In genomic region chr14:75050852-75051555, GRCh38 we compare ENCODE assay signal across 8 cellular contexts. TPM values are rescaled to one million over a fixed set of nuclear protein-coding genes. Genes with fewer than 3 reads are reported as not detected.
DNase-seq lines count a peak whose midpoint lies in the region; ATAC-seq, FAIRE-seq and TF ChIP-seq lines count a peak whose summit lies in the region.

Gene MLH3 (minus strand): TSS chr14:75051467. CDS start chr14:75049655, 1,812 bp downstream.

- H3K27me3 Mint-ChIP-seq in activated B cell treated with CpG ODN at 0.5 μM for 24 hours: no peaks in the 10 kb centered on the region

- DNase-seq in NCI-H2196 treated with DMSO at 0.1 percent for 48 hours (lab: John Stamatoyannopoulos, UW; ENCODE audit: unreplicated experiment): peak; percentile 96
- DNase-seq in activated B cell treated with CpG ODN at 0.5 μM for 24 hours: peak; percentile 75
- DNase-seq in bronchial epithelial cell (ENCODE audit: low read depth): peak; percentile 62
- DNase-seq in iPS-NIHi7 (ENCODE audit: extremely low spot score): peak; percentile 97
- DNase-seq in smooth muscle cell (lab: John Stamatoyannopoulos, UW; ENCODE audit: unreplicated experiment): peak; percentile 41
- no peak for DNase-seq in HEK293T (ENCODE audit: extremely low spot score)

- H3K4me2 ChIP-seq in smooth muscle cell: peak within 1 kb of the TSS; percentile 89

- CTCF ChIA-PET in activated B cell treated with CpG ODN at 0.5 μM for 24 hours (lab: Charles Lee) (interaction anchor here (0.6 kb wide), 1 partner anchor 37 kb away, joined by 3 read pairs; no protein-coding TSS in a partner anchor), HEK293T (lab: Yijun Ruan, JAX) (interaction anchor here (0.6 kb wide), 1 partner anchor 293 kb away, joined by 8 read pairs; no protein-coding TSS in a partner anchor)

- H3K36me3 Mint-ChIP-seq in activated B cell treated with CpG ODN at 0.5 μM for 24 hours (ENCODE audit: low read depth): peaks cover 7% of the 10 kb centered on the region

- WGBS in smooth muscle cell (ENCODE audit: low lambda C conversion rate): 2% methylated on average over 57 of the region's 59 CpGs

- H3K27me3 ChIP-seq in bronchial epithelial cell (ENCODE audit: control insufficient read depth, insufficient read depth, low read length): no peaks in the 10 kb centered on the region
- H3K27me3 ChIP-seq in smooth muscle cell (ENCODE audit: low read depth): no peaks in the 10 kb centered on the region

- POLR2A ChIA-PET in activated B cell treated with CpG ODN at 0.5 μM for 24 hours (lab: Charles Lee) (interaction anchor here (0.5 to 1.5 kb wide), 3 partner anchors 13 to 111 kb away, joined by 3 to 6 read pairs (median 3); partner anchors contain the start of gene ACYP1), HEK293T (lab: Yijun Ruan, JAX) (interaction anchor here (3.7 kb wide), 1 partner anchor 13 kb away, joined by 14 read pairs; the partner anchor contains the start of gene ACYP1)

- peaks cover 19% of the 10 kb centered on the region for H3K4me1 Mint-ChIP-seq in activated B cell treated with CpG ODN at 0.5 μM for 24 hours

- no peak for FAIRE-seq in bronchial epithelial cell (lab: Jason Lieb, UNC)

- H3K4me1 ChIP-seq in smooth muscle cell (ENCODE audit: low read depth): peaks cover 4% of the 10 kb centered on the region

- intact Hi-C loops in activated B cell treated with CpG ODN at 0.5 μM for 24 hours (cut with micrococcal nuclease): loop anchor here (2.0 kb wide), 2 partner anchors 18 to 48 kb away; partner anchors contain the start of genes EIF2B2 and ZC2HC1C

- H3K36me3 ChIP-seq in bronchial epithelial cell (ENCODE audit: control insufficient read depth, insufficient read depth, low read length) (no peaks in the 10 kb centered on the region), smooth muscle cell (ENCODE audit: low read depth) (no peaks in the 10 kb centered on the region)

- H3K27ac ChIP-seq in smooth muscle cell (ENCODE audit: low read depth): peak within 1 kb of the TSS; percentile 41

- peak within 1 kb of the TSS; percentile 79 for H3K9ac ChIP-seq in smooth muscle cell (ENCODE audit: low read depth)

- H3K4me3 Mint-ChIP-seq in activated B cell treated with CpG ODN at 0.5 μM for 24 hours: peak within 1 kb of the TSS; percentile 92

- H3K79me2 ChIP-seq in smooth muscle cell (ENCODE audit: low read depth): peaks cover 23% of the 10 kb centered on the region

- ATAC-seq in GM18511 (IDR thresholded peaks at IDR 0.05; ENCODE audit: unreplicated experiment) (peak; percentile 63), HG03103 (IDR thresholded peaks at IDR 0.05; ENCODE audit: low read depth, unreplicated experiment) (peak; percentile 70), activated B cell treated with CpG ODN at 0.5 μM for 24 hours (ENCODE audit: low read depth) (peak; percentile 80)

- H3K9me3 Mint-ChIP-seq in activated B cell treated with CpG ODN at 0.5 μM for 24 hours: no peaks in the 10 kb centered on the region

- peak within 1 kb of the TSS; percentile 89 for H2AFZ ChIP-seq in smooth muscle cell (ENCODE audit: low read depth)

- H3K4me3 ChIP-seq in bronchial epithelial cell (ENCODE audit: low read depth, low read length): peak within 1 kb of the TSS; percentile 41
- peak within 1 kb of the TSS; percentile 72 for H3K4me3 ChIP-seq in smooth muscle cell

- no peaks in the 10 kb centered on the region for H3K9me3 ChIP-seq in smooth muscle cell (replicated peaks; ENCODE audit: low read depth)

- H4K20me1 ChIP-seq in smooth muscle cell (ENCODE audit: low read depth): no peaks in the 10 kb centered on the region

- no peaks in the 10 kb centered on the region for H3F3A ChIP-seq in smooth muscle cell (ENCODE audit: low read depth)

- no peak for TF ChIP-seq CTCF in activated B cell treated with CpG ODN at 0.5 μM for 24 hours (IDR thresholded peaks at IDR 0.05)
- TF ChIP-seq CTCF in bronchial epithelial cell (IDR thresholded peaks at IDR 0.05; ENCODE audit: insufficient read depth, low read length, severe bottlenecking): no peak
- no peak for TF ChIP-seq CTCF in smooth muscle cell (IDR thresholded peaks at IDR 0.05; ENCODE audit: borderline replicate concordance, insufficient read depth, poor library complexity, severe bottlenecking)

- H3K27ac Mint-ChIP-seq in activated B cell treated with CpG ODN at 0.5 μM for 24 hours: peak within 1 kb of the TSS; percentile 83

TF ChIP-seq in HEK293T, 16 proteins besides CTCF, POLR2A, EP300 and RAD21:
- TF ChIP-seq FOXA1 (IDR thresholded peaks at IDR 0.05) (no peak), ELF4 (IDR thresholded peaks at IDR 0.05) (no peak), CTBP1 (IDR thresholded peaks at IDR 0.05; ENCODE audit: borderline replicate concordance) (no peak), FOXK2 (IDR thresholded peaks at IDR 0.05) (no peak), PKNOX1 (IDR thresholded peaks at IDR 0.05) (no peak)

RNA-seq across cellular contexts. Expression of gene MLH3, which starts in this region (rescaled TPM):
- total RNA-seq in activated B cell treated with CpG ODN at 0.5 μM for 24 hours: 20.0 and 21.7 TPM in 2 replicates
- 18.3 and 24.0 TPM in 2 replicates for total RNA-seq in bronchial epithelial cell
- 18.9 and 23.5 TPM in 2 replicates for total RNA-seq in smooth muscle cell
- 9.6 and 11.5 TPM in 2 replicates for polyA plus RNA-seq in smooth muscle cell
